ENCODE assay signal across 9 cellular contexts in the genomic region with DNA sequence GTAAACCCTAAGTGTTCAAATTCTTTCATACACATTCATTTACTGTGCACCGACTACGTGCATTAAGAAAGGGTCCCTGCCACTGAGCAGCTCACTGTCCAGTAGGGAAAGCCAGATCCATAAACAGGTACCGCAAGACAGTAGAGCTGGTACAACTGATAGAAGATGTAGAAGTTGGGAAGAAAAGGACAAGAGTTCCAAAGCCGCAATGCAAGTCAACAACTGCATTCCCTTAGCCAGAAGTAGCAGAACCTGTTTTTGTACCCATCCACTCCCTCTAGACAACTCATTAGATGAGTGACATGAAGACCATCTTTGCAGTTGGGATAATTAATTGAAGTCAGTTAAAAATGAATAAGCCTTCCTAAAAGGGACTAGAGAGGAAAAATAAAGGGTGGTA. TPM values are rescaled to one million over a fixed set of nuclear protein-coding genes. Genes with fewer than 3 reads are reported as not detected.
DNase-seq lines count a peak whose midpoint lies in the region; ATAC-seq and TF ChIP-seq lines count a peak whose summit lies in the region.
"Had no signal": no experiment of that assay in that cellular context is flagged by ENCODE, and none has a peak within 500 bp of the region (broad histone marks: within the 10 kb centered on the region; RNA-seq: fewer than 3 reads in every experiment).

No MANE protein-coding gene starts in this region.

- H3K27ac ChIP-seq in SJSA1 (peak overlapping the region; percentile 96), body of pancreas (no peak overlapping the region)

- H3K4me1 Mint-ChIP-seq in activated CD8-positive, alpha-beta memory T cell treated with anti-CD3 and anti-CD28 coated beads, Interleukin-2, amount 10 ng/mL, durations not matched to agents 7 days and 5 days, result peaks cover 51% of the 10 kb centered on the region
- peaks cover 57% of the 10 kb centered on the region for H3K4me1 Mint-ChIP-seq in stimulated activated naive CD8-positive, alpha-beta T cell treated with anti-CD3 and anti-CD28 coated beads, Interleukin-15, amount 100 ng/mL, for 72 hours

- H3K4me3 Mint-ChIP-seq in activated CD8-positive, alpha-beta memory T cell treated with anti-CD3 and anti-CD28 coated beads, Interleukin-2, amount 10 ng/mL, durations not matched to agents 7 days and 5 days, result peak overlapping the region; percentile 89
- peak overlapping the region; percentile 81 to 98 for H3K4me3 Mint-ChIP-seq in stimulated activated naive CD8-positive, alpha-beta T cell treated with anti-CD3 and anti-CD28 coated beads, Interleukin-15, amount 100 ng/mL, for 72 hours

- H3K4me1 ChIP-seq in SJSA1 (replicated peaks) (peaks cover 26% of the 10 kb centered on the region), body of pancreas (peaks cover 18% of the 10 kb centered on the region)

- H3K36me3 Mint-ChIP-seq in activated CD8-positive, alpha-beta memory T cell treated with anti-CD3 and anti-CD28 coated beads, Interleukin-2, amount 10 ng/mL, durations not matched to agents 7 days and 5 days, result peaks cover 8% of the 10 kb centered on the region

- no peak for TF ChIP-seq POLR2A in body of pancreas (IDR thresholded peaks at IDR 0.05)

- CTCF ChIA-PET in activated CD8-positive, alpha-beta memory T cell treated with anti-CD3 and anti-CD28 coated beads, Interleukin-2, amount 10 ng/mL, durations not matched to agents 7 days and 5 days (lab: Charles Lee), result interaction anchor here (1.2 to 3.3 kb wide), 3 partner anchors 45 to 79 kb away, joined by 3 to 13 read pairs (median 3); partner anchors contain the start of gene CCDC184

- H3K27me3 Mint-ChIP-seq in activated CD8-positive, alpha-beta memory T cell treated with anti-CD3 and anti-CD28 coated beads, Interleukin-2, amount 10 ng/mL, durations not matched to agents 7 days and 5 days, result no peaks in the 10 kb centered on the region
- no peaks in the 10 kb centered on the region for H3K27me3 Mint-ChIP-seq in stimulated activated naive CD8-positive, alpha-beta T cell treated with anti-CD3 and anti-CD28 coated beads, Interleukin-15, amount 100 ng/mL, for 72 hours

- peak overlapping the region; percentile 86 for H3K27ac Mint-ChIP-seq in activated CD8-positive, alpha-beta memory T cell treated with anti-CD3 and anti-CD28 coated beads, Interleukin-2, amount 10 ng/mL, durations not matched to agents 7 days and 5 days
- H3K27ac Mint-ChIP-seq in stimulated activated naive CD8-positive, alpha-beta T cell treated with anti-CD3 and anti-CD28 coated beads, Interleukin-15, amount 100 ng/mL, for 72 hours, result peak overlapping the region in 1 of 2 donors; percentile 98

- peak overlapping the region; percentile 61 for H3K4me3 ChIP-seq in SJSA1
- peak overlapping the region; percentile 81 for H3K4me3 ChIP-seq in fibroblast of pulmonary artery (replicated peaks; ENCODE audit: low read depth, low read length)
- peak overlapping the region in 1 of 2 donors; percentile 96 for H3K4me3 ChIP-seq in body of pancreas

- no peaks in the 10 kb centered on the region for H3K9me3 ChIP-seq in SJSA1 (replicated peaks)
- H3K9me3 ChIP-seq in body of pancreas, result no peaks in the 10 kb centered on the region

- 47 to 54% methylated on average over 4 of the region's 4 CpGs for WGBS in body of pancreas, 2 donors

- ATAC-seq in activated CD8-positive, alpha-beta memory T cell treated with anti-CD3 and anti-CD28 coated beads, Interleukin-2, amount 10 ng/mL, durations not matched to agents 7 days and 5 days, result no peak
- no peak for ATAC-seq in stimulated activated naive CD8-positive, alpha-beta T cell treated with anti-CD3 and anti-CD28 coated beads, Interleukin-15, amount 100 ng/mL, for 72 hours
- ATAC-seq in HG02870 (IDR thresholded peaks at IDR 0.05; ENCODE audit: unreplicated experiment) (no peak), body of pancreas (no peak)

- intact Hi-C loops in body of pancreas (cut with DNase I), result no loop called here

- no peaks in the 10 kb centered on the region for H3K9me3 Mint-ChIP-seq in activated CD8-positive, alpha-beta memory T cell treated with anti-CD3 and anti-CD28 coated beads, Interleukin-2, amount 10 ng/mL, durations not matched to agents 7 days and 5 days (ENCODE audit: low read depth)
- H3K9me3 Mint-ChIP-seq in stimulated activated naive CD8-positive, alpha-beta T cell treated with anti-CD3 and anti-CD28 coated beads, Interleukin-15, amount 100 ng/mL, for 72 hours, result no peaks in the 10 kb centered on the region

- H3K36me3 ChIP-seq in SJSA1, result peaks cover 49% of the 10 kb centered on the region
- no peaks in the 10 kb centered on the region for H3K36me3 ChIP-seq in body of pancreas (replicated peaks in 1 of 2; ENCODE audit: insufficient read depth in 1 of 2, low read depth in 2 of 2)

- H3K27me3 ChIP-seq in SJSA1 (replicated peaks) (no peaks in the 10 kb centered on the region), body of pancreas (no peaks in the 10 kb centered on the region)

- no peak for DNase-seq in activated CD8-positive, alpha-beta memory T cell treated with anti-CD3 and anti-CD28 coated beads, Interleukin-2, amount 10 ng/mL, durations not matched to agents 7 days and 5 days
- DNase-seq in activated CD8-positive, alpha-beta memory T cell treated with anti-CD3 and anti-CD28 coated beads, Interleukin-2, amount 50 U/mL, for 4 hours, result no peak
- peak; percentile 74 to 85 for DNase-seq in SJSA1 (ENCODE audit: low read depth in 1 of 2, low spot score in 2 of 2)
- DNase-seq in fibroblast of pulmonary artery (ENCODE audit: low read depth), result no peak
- DNase-seq in stimulated activated naive CD8-positive, alpha-beta T cell treated with anti-CD3 and anti-CD28 coated beads, Interleukin-15, amount 100 ng/mL, for 72 hours, result no peak
- no peak for DNase-seq in body of pancreas
- no peak for DNase-seq in SW480 (ENCODE audit: low spot score)
- DNase-seq: GDM1 had no signal

- TF ChIP-seq CTCF in fibroblast of pulmonary artery (IDR thresholded peaks at IDR 0.05; ENCODE audit: low read length, missing control alignments) (no peak), body of pancreas (IDR thresholded peaks at IDR 0.05) (no peak)

RNA-seq across cellular contexts. Expression of gene SENP1, which starts 1.3 kb away (rescaled TPM):
- total RNA-seq in activated CD8-positive, alpha-beta memory T cell treated with anti-CD3 and anti-CD28 coated beads, Interleukin-2, amount 10 ng/mL, durations not matched to agents 7 days and 5 days, result 10 to 100 TPM; 41.3 to 54.8 TPM
- total RNA-seq in SJSA1 (2014; rRNA removed; shearing (Covaris generic)), result 36.2 and 49.5 TPM in 2 replicates
- 10 to 100 TPM; 11.4 to 15.8 TPM for total RNA-seq in body of pancreas

RNA-seq across cellular contexts. Expression of gene PFKM, which starts 14.6 kb away (rescaled TPM):
- total RNA-seq in activated CD8-positive, alpha-beta memory T cell treated with anti-CD3 and anti-CD28 coated beads, Interleukin-2, amount 10 ng/mL, durations not matched to agents 7 days and 5 days, result 10 to 100 TPM; 25.0 to 28.3 TPM
- 791 and 920 TPM in 2 replicates for total RNA-seq in SJSA1 (2014; rRNA removed; shearing (Covaris generic))
- total RNA-seq in body of pancreas, result 10 to 100 TPM; 14.3 to 16.8 TPM

RNA-seq across cellular contexts. Expression of gene ASB8, which starts 52.8 kb away (rescaled TPM):
- total RNA-seq in activated CD8-positive, alpha-beta memory T cell treated with anti-CD3 and anti-CD28 coated beads, Interleukin-2, amount 10 ng/mL, durations not matched to agents 7 days and 5 days, result 10 to 100 TPM; 40.2 to 43.1 TPM
- 236 and 314 TPM in 2 replicates for total RNA-seq in SJSA1 (2014; rRNA removed; shearing (Covaris generic))
- 10 to 100 TPM; 27.2 to 33.0 TPM for total RNA-seq in body of pancreas

Comparison
In these comparisons a context has a peak if more than half of its experiments do, and no peak if none do; other contexts are left out.
1. DNase-seq: peak in SJSA1 (2 of 2); none in activated CD8-positive, alpha-beta memory T cell treated with anti-CD3 and anti-CD28 coated beads, Interleukin-2, amount 10 ng/mL, durations not matched to agents 7 days and 5 days (single experiment), activated CD8-positive, alpha-beta memory T cell treated with anti-CD3 and anti-CD28 coated beads, Interleukin-2, amount 50 U/mL, for 4 hours (single experiment), fibroblast of pulmonary artery (single experiment), stimulated activated naive CD8-positive, alpha-beta T cell treated with anti-CD3 and anti-CD28 coated beads, Interleukin-15, amount 100 ng/mL, for 72 hours (0 of 2), body of pancreas (0 of 4) and SW480 (single experiment).
2. RNA of gene PFKM, which starts 14.6 kb away (total RNA-seq): 791 to 920 TPM in SJSA1; 25.0 to 28.3 TPM in activated CD8-positive, alpha-beta memory T cell treated with anti-CD3 and anti-CD28 coated beads, Interleukin-2, amount 10 ng/mL, durations not matched to agents 7 days and 5 days and 14.3 to 16.8 TPM in body of pancreas; every median in the first group is over 10 times any median in the second.